ENCODE assay signal across 16 cellular contexts in genomic region chr12:59484575-59484974, GRCh38.
DNase-seq lines count a peak whose midpoint lies in the region; ATAC-seq, FAIRE-seq and TF ChIP-seq lines count a peak whose summit lies in the region.
"Had no signal": no experiment of that assay in that cellular context is flagged by ENCODE, and none has a peak within 500 bp of the region (broad histone marks: within the 10 kb centered on the region; RNA-seq: fewer than 3 reads in every experiment).

No MANE protein-coding gene starts in this region.

- H3K4me1 ChIP-seq in testis: no peaks in the 10 kb centered on the region
- H3K4me1 ChIP-seq: breast epithelium had no signal

- H3K27me3 ChIP-seq in testis: no peaks in the 10 kb centered on the region
- H3K27me3 ChIP-seq: breast epithelium had no signal

- no peak for TF ChIP-seq CTCF in testis (IDR thresholded peaks at IDR 0.05)

- H3K27ac Mint-ChIP-seq in activated CD4-positive, alpha-beta T cell treated with anti-CD3 and anti-CD28 coated beads, Interleukin-2, amount 10 ng/mL, durations not matched to agents 7 days and 5 days: no peak overlapping the region

- H3K4me3 Mint-ChIP-seq in activated CD4-positive, alpha-beta T cell treated with anti-CD3 and anti-CD28 coated beads, Interleukin-2, amount 10 ng/mL, durations not matched to agents 7 days and 5 days: no peak overlapping the region

- DNase-seq in frontal cortex (ENCODE audit: low spot score in 2 of 2): no peak
- no peak for DNase-seq in NCI-H1105 treated with DMSO at 0.1 percent for 48 hours (lab: John Stamatoyannopoulos, UW)
- DNase-seq in activated CD4-positive, alpha-beta T cell treated with anti-CD3 and anti-CD28 coated beads, Interleukin-2, amount 10 ng/mL, durations not matched to agents 7 days and 5 days: no peak
- no peak for DNase-seq in C1 segment of cervical spinal cord (lab: John Stamatoyannopoulos, UW)
- no peak for DNase-seq in testis
- DNase-seq: activated naive CD4-positive, alpha-beta T cell treated with Interleukin-2 at 50 U/mL for 16 hours; GDM1; left cardiac atrium; NCI-H146; NCI-H69 had no signal

- intact Hi-C loops in testis (cut with DNase I; ENCODE audit: low total_unique reads): no loop called here

- H3K36me3 Mint-ChIP-seq in activated CD4-positive, alpha-beta T cell treated with anti-CD3 and anti-CD28 coated beads, Interleukin-2, amount 10 ng/mL, durations not matched to agents 7 days and 5 days (ENCODE audit: low read depth): no peaks in the 10 kb centered on the region

- no peak overlapping the region for H3K4me3 ChIP-seq in testis
- H3K4me3 ChIP-seq: breast epithelium had no signal

- CTCF ChIA-PET in activated CD4-positive, alpha-beta T cell treated with anti-CD3 and anti-CD28 coated beads, Interleukin-2, amount 10 ng/mL, durations not matched to agents 7 days and 5 days (lab: Charles Lee): no interaction called here

- ATAC-seq in GM18858 (IDR thresholded peaks at IDR 0.05; ENCODE audit: unreplicated experiment) (peak; percentile 90), GM21723 (IDR thresholded peaks at IDR 0.05; ENCODE audit: unreplicated experiment) (peak; percentile 90), HG03432 (IDR thresholded peaks at IDR 0.05; ENCODE audit: unreplicated experiment) (peak; percentile 83)
- ATAC-seq: HepG2, left cardiac atrium had no signal

- no peaks in the 10 kb centered on the region for H3K27me3 Mint-ChIP-seq in activated CD4-positive, alpha-beta T cell treated with anti-CD3 and anti-CD28 coated beads, Interleukin-2, amount 10 ng/mL, durations not matched to agents 7 days and 5 days

- no peaks in the 10 kb centered on the region for H3K36me3 ChIP-seq in testis (ENCODE audit: low read depth, missing control alignments)
- H3K36me3 ChIP-seq: breast epithelium had no signal

- POLR2A ChIA-PET in activated CD4-positive, alpha-beta T cell treated with anti-CD3 and anti-CD28 coated beads, Interleukin-2, amount 10 ng/mL, durations not matched to agents 7 days and 5 days (lab: Charles Lee): no interaction called here

- H3K27ac ChIP-seq in testis: no peak overlapping the region
- H3K27ac ChIP-seq: breast epithelium, C4-2B had no signal

- no peaks in the 10 kb centered on the region for H3K9me3 ChIP-seq in testis
- H3K9me3 ChIP-seq: breast epithelium had no signal

- H3K4me1 Mint-ChIP-seq in activated CD4-positive, alpha-beta T cell treated with anti-CD3 and anti-CD28 coated beads, Interleukin-2, amount 10 ng/mL, durations not matched to agents 7 days and 5 days: peaks cover 6% of the 10 kb centered on the region

- peak; percentile 23 for FAIRE-seq in frontal cortex (lab: Jason Lieb, UNC)
- FAIRE-seq: HepG2 had no signal

- H3K9me3 Mint-ChIP-seq in activated CD4-positive, alpha-beta T cell treated with anti-CD3 and anti-CD28 coated beads, Interleukin-2, amount 10 ng/mL, durations not matched to agents 7 days and 5 days: no peaks in the 10 kb centered on the region

- TF ChIP-seq POLR2A in testis (IDR thresholded peaks at IDR 0.05): no peak
